18 cellular contexts compared by ENCODE assay signal in genomic region chr11:34207487-34207886, GRCh38.
"Had no signal": no experiment of that assay in that cellular context is flagged by ENCODE, and none has a peak within 500 bp of the region (broad histone marks: within the 10 kb centered on the region; RNA-seq: fewer than 3 reads in every experiment).

No MANE protein-coding gene starts in this region.

- H3K4me1 ChIP-seq: adrenal gland had no signal

- DNase-seq: activated CD4-positive, alpha-beta T cell treated with anti-CD3 and anti-CD28 coated beads, Interleukin-2, amount 50 U/mL, for 1 hour; activated CD4-positive, CD25-positive, alpha-beta regulatory T cell treated with anti-CD3 and anti-CD28 coated beads, Interleukin-2, amount 50 U/mL, for 72 hours; activated CD8-positive, alpha-beta T cell treated with anti-CD3 and anti-CD28 coated beads, Interleukin-2, amount 10 ng/mL, durations not matched to agents 7 days and 5 days; activated naive CD4-positive, alpha-beta T cell; activated T-cell treated with anti-CD3 and anti-CD28 coated beads, Interleukin-2, amount 50 U/mL, for 1 hour; adrenal gland; effector memory CD4-positive, alpha-beta T cell; foreskin keratinocyte; hippocampal formation; left ventricle myocardium superior; mammary epithelial cell; midbrain; sigmoid colon; stimulated activated CD4-positive, alpha-beta T cell treated with anti-CD3 and anti-CD28 coated beads, Interleukin-4, amount 100 ng/mL, for 1 hour; stimulated activated naive CD8-positive, alpha-beta T cell treated with anti-CD3 and anti-CD28 coated beads, Interleukin-15, Interleukin-2, amounts not matched to agents 100 U/mL and 50 U/mL, for 24 hours; T-cell had no signal

- H3K9me3 ChIP-seq: adrenal gland, ascending aorta, sigmoid colon had no signal

- H3K4me3 ChIP-seq: adrenal gland, ascending aorta, sigmoid colon had no signal

- ATAC-seq: activated CD8-positive, alpha-beta T cell treated with anti-CD3 and anti-CD28 coated beads, Interleukin-2, amount 10 ng/mL, durations not matched to agents 7 days and 5 days; foreskin keratinocyte; left ventricle myocardium superior; stimulated activated naive CD8-positive, alpha-beta T cell treated with anti-CD3 and anti-CD28 coated beads, Interleukin-15, Interleukin-2, amounts not matched to agents 100 U/mL and 50 U/mL, for 24 hours; T-cell had no signal

- H3K27me3 ChIP-seq: adrenal gland, ascending aorta, sigmoid colon had no signal

- H3K27ac ChIP-seq: adrenal gland, ascending aorta, foreskin keratinocyte, sigmoid colon, VCaP had no signal

- H3K36me3 ChIP-seq: adrenal gland, sigmoid colon had no signal
